ENCODE assay signal across 1 cellular context in the genomic region with DNA sequence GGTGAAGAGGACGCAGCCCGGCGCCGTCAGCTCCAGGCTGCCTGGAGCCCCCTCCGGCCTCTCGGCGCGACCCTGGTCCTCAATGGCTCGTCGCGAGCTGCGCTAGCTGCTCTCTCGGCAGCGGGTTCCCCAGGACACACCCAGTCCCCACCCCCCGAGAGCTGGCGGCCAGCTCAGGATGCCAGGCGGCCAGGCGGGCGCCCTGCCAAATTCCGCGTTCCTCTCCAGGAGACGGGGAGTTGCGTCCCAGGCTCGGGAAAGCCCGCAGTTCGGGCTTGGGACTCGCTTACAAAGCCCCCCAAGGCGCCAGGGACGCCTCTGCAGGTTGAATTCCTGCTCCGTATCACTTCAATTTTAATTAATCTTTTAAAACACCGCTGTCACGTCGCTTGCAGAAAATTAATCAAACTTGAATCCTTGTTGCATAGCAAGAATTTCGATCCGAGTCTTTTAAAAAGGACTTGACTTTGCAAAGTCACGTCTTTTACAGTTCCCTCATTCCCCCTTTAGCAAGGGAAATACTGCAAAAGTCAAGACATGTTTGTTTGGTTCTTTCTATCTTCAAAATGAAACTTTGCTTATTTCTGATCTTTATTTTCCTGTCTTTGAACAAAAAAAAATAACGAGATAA.
A peak's percentile ranks its signal among the peaks of the same experiment; 100 is the strongest.
TF ChIP-seq lines count a peak whose summit lies in the region.

No MANE protein-coding gene starts in this region.

TF ChIP-seq in HepG2, 621 proteins besides CTCF, POLR2A, EP300 and RAD21 (continued from another document and continues in another):
- peak; percentile 77; the same call in 1 of the 2 replicates for TF ChIP-seq RNF219 (CRISPR knock-in tag; IDR thresholded peaks at IDR 0.05)
- TF ChIP-seq ZNF570 (CRISPR knock-in tag; IDR thresholded peaks at IDR 0.05; ENCODE audit: borderline replicate concordance), result no peak
- TF ChIP-seq FOXK1 (CRISPR knock-in tag; IDR thresholded peaks at IDR 0.05; ENCODE audit: borderline replicate concordance, low read depth), result 0 out of 2 replicates have a peak, but pooled peaks have one; percentile 25
- TF ChIP-seq SNAI1 (CRISPR knock-in tag; IDR thresholded peaks at IDR 0.05; ENCODE audit: borderline replicate concordance), result no peak
- no peak for TF ChIP-seq ZFYVE20 (CRISPR knock-in tag; IDR thresholded peaks at IDR 0.05; ENCODE audit: borderline replicate concordance, low read depth)
- TF ChIP-seq HDAC2 (CRISPR knock-in tag; IDR thresholded peaks at IDR 0.05), result peak; percentile 45; the same call in 1 of the 2 replicates
- no peak for TF ChIP-seq KLF13 (CRISPR knock-in tag; IDR thresholded peaks at IDR 0.05)
- no peak for TF ChIP-seq ZNF614 (CRISPR knock-in tag; IDR thresholded peaks at IDR 0.05; ENCODE audit: borderline replicate concordance)
- peak; percentile 87 for TF ChIP-seq ZFP91 (CRISPR knock-in tag; IDR thresholded peaks at IDR 0.05; ENCODE audit: borderline replicate concordance)
- no peak for TF ChIP-seq TSC22D2 (CRISPR knock-in tag; IDR thresholded peaks at IDR 0.05; ENCODE audit: borderline replicate concordance)
- no peak for TF ChIP-seq SMAD1 (CRISPR knock-in tag; IDR thresholded peaks at IDR 0.05; ENCODE audit: borderline replicate concordance, low read depth)
- TF ChIP-seq TEAD3 (CRISPR knock-in tag; optimal IDR thresholded peaks at IDR 0.05; ENCODE audit: borderline replicate concordance), result peak; percentile 97
- peak; percentile 67; the same call in 1 of the 2 replicates for TF ChIP-seq ERF (CRISPR knock-in tag; IDR thresholded peaks at IDR 0.05)
- no peak for TF ChIP-seq MXD1 (CRISPR knock-in tag; IDR thresholded peaks at IDR 0.05)
- no peak for TF ChIP-seq FOXJ3 (CRISPR knock-in tag; IDR thresholded peaks at IDR 0.05; ENCODE audit: borderline replicate concordance)
- TF ChIP-seq NONO (IDR thresholded peaks at IDR 0.05), result no peak
- peak; percentile 29; the same call in 1 of the 2 replicates for TF ChIP-seq NONO (CRISPR knock-in tag; conservative IDR thresholded peaks at IDR 0.05)
- no peak for TF ChIP-seq ZNF781 (CRISPR knock-in tag; IDR thresholded peaks at IDR 0.05; ENCODE audit: borderline replicate concordance, not compliant biosample characterization)
- TF ChIP-seq SIN3A (IDR thresholded peaks at IDR 0.05; ENCODE audit: borderline replicate concordance, low read depth, low read length), result peak; percentile 78; the same call in 1 of the 2 replicates
- no peak; the same call in 1 of the 2 replicates for TF ChIP-seq IRX3 (CRISPR knock-in tag; IDR thresholded peaks at IDR 0.05; ENCODE audit: borderline replicate concordance, low read depth)
- no peak for TF ChIP-seq NCOA5 (CRISPR knock-in tag; IDR thresholded peaks at IDR 0.05)
- TF ChIP-seq MEF2D (CRISPR knock-in tag; IDR thresholded peaks at IDR 0.05), result no peak
- no peak for TF ChIP-seq AGO2 (optimal IDR thresholded peaks at IDR 0.05; ENCODE audit: low read depth, low read length)
- no peak for TF ChIP-seq CC2D1A (CRISPR knock-in tag; IDR thresholded peaks at IDR 0.05)
- TF ChIP-seq, protein P1, sequence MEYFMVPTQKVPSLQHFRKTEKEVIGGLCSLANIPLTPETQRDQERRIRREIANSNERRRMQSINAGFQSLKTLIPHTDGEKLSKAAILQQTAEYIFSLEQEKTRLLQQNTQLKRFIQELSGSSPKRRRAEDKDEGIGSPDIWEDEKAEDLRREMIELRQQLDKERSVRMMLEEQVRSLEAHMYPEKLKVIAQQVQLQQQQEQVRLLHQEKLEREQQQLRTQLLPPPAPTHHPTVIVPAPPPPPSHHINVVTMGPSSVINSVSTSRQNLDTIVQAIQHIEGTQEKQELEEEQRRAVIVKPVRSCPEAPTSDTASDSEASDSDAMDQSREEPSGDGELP (IDR thresholded peaks at IDR 0.05; ENCODE audit: borderline replicate concordance, low read depth), result peak; percentile 74; the same call in 1 of the 2 replicates
- TF ChIP-seq ZKSCAN1 (IDR thresholded peaks at IDR 0.05; ENCODE audit: low read length), result no peak
- no peak for TF ChIP-seq NPAS2 (CRISPR knock-in tag; IDR thresholded peaks at IDR 0.05; ENCODE audit: borderline replicate concordance)
- peak; percentile 74 for TF ChIP-seq SAP130 (CRISPR knock-in tag; IDR thresholded peaks at IDR 0.05; ENCODE audit: low read depth)
- no peak for TF ChIP-seq KDM1A (CRISPR knock-in tag; IDR thresholded peaks at IDR 0.05)
- TF ChIP-seq ZZZ3 (CRISPR knock-in tag; IDR thresholded peaks at IDR 0.05; ENCODE audit: borderline replicate concordance), result no peak
- TF ChIP-seq NR2F1 (CRISPR knock-in tag; IDR thresholded peaks at IDR 0.05), result no peak; a peak in 1 of 4 replicates
- TF ChIP-seq, protein P2, sequence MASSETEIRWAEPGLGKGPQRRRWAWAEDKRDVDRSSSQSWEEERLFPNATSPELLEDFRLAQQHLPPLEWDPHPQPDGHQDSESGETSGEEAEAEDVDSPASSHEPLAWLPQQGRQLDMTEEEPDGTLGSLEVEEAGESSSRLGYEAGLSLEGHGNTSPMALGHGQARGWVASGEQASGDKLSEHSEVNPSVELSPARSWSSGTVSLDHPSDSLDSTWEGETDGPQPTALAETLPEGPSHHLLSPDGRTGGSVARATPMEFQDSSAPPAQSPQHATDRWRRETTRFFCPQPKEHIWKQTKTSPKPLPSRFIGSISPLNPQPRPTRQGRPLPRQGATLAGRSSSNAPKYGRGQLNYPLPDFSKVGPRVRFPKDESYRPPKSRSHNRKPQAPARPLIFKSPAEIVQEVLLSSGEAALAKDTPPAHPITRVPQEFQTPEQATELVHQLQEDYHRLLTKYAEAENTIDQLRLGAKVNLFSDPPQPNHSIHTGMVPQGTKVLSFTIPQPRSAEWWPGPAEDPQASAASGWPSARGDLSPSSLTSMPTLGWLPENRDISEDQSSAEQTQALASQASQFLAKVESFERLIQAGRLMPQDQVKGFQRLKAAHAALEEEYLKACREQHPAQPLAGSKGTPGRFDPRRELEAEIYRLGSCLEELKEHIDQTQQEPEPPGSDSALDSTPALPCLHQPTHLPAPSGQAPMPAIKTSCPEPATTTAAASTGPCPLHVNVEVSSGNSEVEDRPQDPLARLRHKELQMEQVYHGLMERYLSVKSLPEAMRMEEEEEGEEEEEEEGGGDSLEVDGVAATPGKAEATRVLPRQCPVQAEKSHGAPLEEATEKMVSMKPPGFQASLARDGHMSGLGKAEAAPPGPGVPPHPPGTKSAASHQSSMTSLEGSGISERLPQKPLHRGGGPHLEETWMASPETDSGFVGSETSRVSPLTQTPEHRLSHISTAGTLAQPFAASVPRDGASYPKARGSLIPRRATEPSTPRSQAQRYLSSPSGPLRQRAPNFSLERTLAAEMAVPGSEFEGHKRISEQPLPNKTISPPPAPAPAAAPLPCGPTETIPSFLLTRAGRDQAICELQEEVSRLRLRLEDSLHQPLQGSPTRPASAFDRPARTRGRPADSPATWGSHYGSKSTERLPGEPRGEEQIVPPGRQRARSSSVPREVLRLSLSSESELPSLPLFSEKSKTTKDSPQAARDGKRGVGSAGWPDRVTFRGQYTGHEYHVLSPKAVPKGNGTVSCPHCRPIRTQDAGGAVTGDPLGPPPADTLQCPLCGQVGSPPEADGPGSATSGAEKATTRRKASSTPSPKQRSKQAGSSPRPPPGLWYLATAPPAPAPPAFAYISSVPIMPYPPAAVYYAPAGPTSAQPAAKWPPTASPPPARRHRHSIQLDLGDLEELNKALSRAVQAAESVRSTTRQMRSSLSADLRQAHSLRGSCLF (CRISPR knock-in tag; IDR thresholded peaks at IDR 0.05; ENCODE audit: borderline replicate concordance), result no peak
- no peak for TF ChIP-seq ATF3 (CRISPR knock-in tag; IDR thresholded peaks at IDR 0.05)
- no peak for TF ChIP-seq ZNF773 (CRISPR knock-in tag; IDR thresholded peaks at IDR 0.05; ENCODE audit: borderline replicate concordance)
- no peak for TF ChIP-seq ZNF335 (CRISPR knock-in tag; IDR thresholded peaks at IDR 0.05)
- no peak for TF ChIP-seq ZNF589 (CRISPR knock-in tag; conservative IDR thresholded peaks at IDR 0.05)
- no peak for TF ChIP-seq TRIM24 (CRISPR knock-in tag; IDR thresholded peaks at IDR 0.05)
- TF ChIP-seq KAT8 (CRISPR knock-in tag; IDR thresholded peaks at IDR 0.05), result peak; percentile 35; the same call in 1 of the 2 replicates
- TF ChIP-seq ZNF205 (CRISPR knock-in tag; IDR thresholded peaks at IDR 0.05), result no peak; the same call in 1 of the 2 replicates
- no peak; the same call in 1 of the 2 replicates for TF ChIP-seq ZNF792 (CRISPR knock-in tag; IDR thresholded peaks at IDR 0.05)
- no peak for TF ChIP-seq ZNF317 (CRISPR knock-in tag; IDR thresholded peaks at IDR 0.05)
- TF ChIP-seq DNMT3B (CRISPR knock-in tag; conservative IDR thresholded peaks at IDR 0.05), result no peak
- TF ChIP-seq CBX2 (IDR thresholded peaks at IDR 0.05; ENCODE audit: low read depth, low read length), result no peak; the same call in 1 of the 2 replicates
- 0 out of 2 replicates have a peak, but pooled peaks have one; percentile 4 for TF ChIP-seq CBX2 (CRISPR knock-in tag; IDR thresholded peaks at IDR 0.05; ENCODE audit: low read depth)
- peak; percentile 80 for TF ChIP-seq POLR2G (IDR thresholded peaks at IDR 0.05; ENCODE audit: low read depth, low read length)
- no peak for TF ChIP-seq GTF3A (CRISPR knock-in tag; conservative IDR thresholded peaks at IDR 0.05)
- TF ChIP-seq ZMYM3 (CRISPR knock-in tag; IDR thresholded peaks at IDR 0.05), result 0 out of 2 replicates have a peak, but pooled peaks have one; percentile 11
- TF ChIP-seq NFATC3 (CRISPR knock-in tag; IDR thresholded peaks at IDR 0.05), result no peak
- no peak for TF ChIP-seq RBM39 (IDR thresholded peaks at IDR 0.05; ENCODE audit: low read depth, low read length, poor library complexity, severe bottlenecking)
- no peak for TF ChIP-seq STAT5B (CRISPR knock-in tag; IDR thresholded peaks at IDR 0.05)
- no peak for TF ChIP-seq SETDB1 (CRISPR knock-in tag; IDR thresholded peaks at IDR 0.05; ENCODE audit: borderline replicate concordance)
- peak in 1 of 2 experiments; percentile 59; a peak in 1 of 4 replicates for TF ChIP-seq REST (IDR thresholded peaks at IDR 0.05; ENCODE audit: borderline replicate concordance in 1 of 2, low read depth in 1 of 2, low read length in 2 of 2)
- no peak for TF ChIP-seq ZNF3 (CRISPR knock-in tag; IDR thresholded peaks at IDR 0.05)
- no peak for TF ChIP-seq ZNF660 (CRISPR knock-in tag; IDR thresholded peaks at IDR 0.05; ENCODE audit: borderline replicate concordance, low read depth)
